18 cellular contexts compared by ENCODE assay signal in genomic region chr13:49739498-49740187, GRCh38.
"Had no signal": no experiment of that assay in that cellular context is flagged by ENCODE, and none has a peak within 500 bp of the region (broad histone marks: within the 10 kb centered on the region; RNA-seq: fewer than 3 reads in every experiment).

No MANE protein-coding gene starts in this region.

- ATAC-seq: activated CD4-positive, alpha-beta T cell treated with anti-CD3 and anti-CD28 coated beads for 36 hours; activated CD8-positive, alpha-beta T cell treated with anti-CD3 and anti-CD28 coated beads for 36 hours; activated T-cell treated with anti-CD3 and anti-CD28 coated beads, Interleukin-2, amount 50 U/mL, for 72 hours had no signal

- H3K4me3 ChIP-seq: Peyer's patch, SJSA1 had no signal

- H3K27me3 ChIP-seq: Peyer's patch, SJSA1 had no signal

- H3K9me3 ChIP-seq: Peyer's patch, SJSA1 had no signal

- H3K4me1 ChIP-seq: Peyer's patch, SJSA1 had no signal

- H3K36me3 ChIP-seq: Peyer's patch had no signal

- DNase-seq: activated CD4-positive, alpha-beta T cell treated with anti-CD3 and anti-CD28 coated beads for 36 hours; activated CD4-positive, alpha-beta T cell treated with anti-CD3 and anti-CD28 coated beads, Interleukin-2, amount 50 U/mL, for 1 hour; activated CD4-positive, CD25-positive, alpha-beta regulatory T cell; activated CD8-positive, alpha-beta memory T cell treated with anti-CD3 and anti-CD28 coated beads, Interleukin-2, amount 50 U/mL, for 4 hours; activated CD8-positive, alpha-beta T cell treated with anti-CD3 and anti-CD28 coated beads for 36 hours; activated gamma-delta T cell treated with Interleukin-2 at 50 U/mL for 16 hours; activated naive CD4-positive, alpha-beta T cell treated with anti-CD3 and anti-CD28 coated beads, Interleukin-2, amount 50 U/mL, for 16 hours; activated T-cell treated with anti-CD3 and anti-CD28 coated beads, Interleukin-2, amount 50 U/mL, for 72 hours; aorta; MM.1S; NCI-H1105; NCI-H1436; NCI-H1694 treated with DMSO at 0.1 percent for 48 hours; NCI-H2081; NCI-H510A treated with DMSO at 0.1 percent for 48 hours; Peyer's patch; SHP77 had no signal

- H3K27ac ChIP-seq: Peyer's patch, SJSA1 had no signal
